Comparison of ENCODE assay signal across 8 cellular contexts in the genomic region with DNA sequence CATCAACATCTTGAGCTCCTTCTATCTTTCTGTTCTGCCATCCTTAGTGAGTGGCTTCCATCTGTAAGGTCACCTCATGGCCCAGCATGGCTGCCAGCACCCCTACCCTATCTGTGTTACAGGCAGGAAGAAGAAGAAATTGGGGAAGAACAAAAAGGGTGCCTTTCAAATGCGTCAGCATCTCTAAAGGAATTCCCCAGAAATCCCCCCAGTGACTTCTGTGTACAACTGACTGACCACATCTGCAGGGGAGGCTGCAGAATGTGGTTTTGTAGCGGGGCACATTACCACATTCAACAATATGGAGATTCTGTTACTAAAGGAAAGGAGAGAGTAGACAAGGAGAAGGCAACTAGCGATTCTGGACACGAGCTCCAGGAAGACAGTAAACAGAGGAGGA. TPM values are rescaled to one million over a fixed set of nuclear protein-coding genes. Genes with fewer than 3 reads are reported as not detected.
DNase-seq lines count a peak whose midpoint lies in the region; ATAC-seq and TF ChIP-seq lines count a peak whose summit lies in the region.

No MANE protein-coding gene starts in this region.

- no peak overlapping the region for H3K4me3 ChIP-seq in GM12864 (ENCODE audit: low read depth, low read length)
- no peak overlapping the region for H3K4me3 ChIP-seq in fibroblast of the aortic adventitia (ENCODE audit: low read depth, low read length)

- ATAC-seq in GM21515 (IDR thresholded peaks at IDR 0.05; ENCODE audit: unreplicated experiment), result peak; percentile 50

- TF ChIP-seq CTCF in GM12864 (IDR thresholded peaks at IDR 0.05; ENCODE audit: low read depth, low read length, missing control alignments), result no peak
- no peak for TF ChIP-seq CTCF in fibroblast of the aortic adventitia (IDR thresholded peaks at IDR 0.05; ENCODE audit: insufficient read depth, low read length)

- DNase-seq in GM12864 (ENCODE audit: low read depth), result peak; percentile 64
- DNase-seq in NAMALWA (ENCODE audit: low spot score), result peak; percentile 45
- DNase-seq in fibroblast of the aortic adventitia (ENCODE audit: low read depth), result peak; percentile 6
- no peak for DNase-seq in activated effector memory CD4-positive, alpha-beta T cell treated with anti-CD3 and anti-CD28 coated beads, Interleukin-2, amount 50 U/mL, for 16 hours
- no peak for DNase-seq in HuH-7.5 (ENCODE audit: low spot score)
- DNase-seq in stimulated activated CD4-positive, alpha-beta T cell treated with anti-CD3 and anti-CD28 coated beads, Interleukin-4, amount 100 ng/mL, for 4 hours, result no peak
- DNase-seq in NCI-H2029 treated with DMSO at 0.1 percent for 48 hours (lab: John Stamatoyannopoulos, UW), result no peak

RNA-seq across cellular contexts. Expression of gene ALG2, which starts 40.1 kb away (rescaled TPM):
- total RNA-seq in fibroblast of the aortic adventitia (ENCODE audit: low replicate concordance), result 44.3 and 59.3 TPM in 2 replicates

RNA-seq across cellular contexts. Expression of gene SEC61B, which starts 40.5 kb away (rescaled TPM):
- total RNA-seq in fibroblast of the aortic adventitia (ENCODE audit: low replicate concordance), result 20.3 and 155 TPM in 2 replicates

Comparison
In these comparisons a context has a peak if more than half of its experiments do, and no peak if none do; other contexts are left out.
1. DNase-seq: peak in GM12864 (single experiment), NAMALWA (single experiment) and fibroblast of the aortic adventitia (single experiment); none in activated effector memory CD4-positive, alpha-beta T cell treated with anti-CD3 and anti-CD28 coated beads, Interleukin-2, amount 50 U/mL, for 16 hours (single experiment), HuH-7.5 (single experiment), stimulated activated CD4-positive, alpha-beta T cell treated with anti-CD3 and anti-CD28 coated beads, Interleukin-4, amount 100 ng/mL, for 4 hours (0 of 2) and NCI-H2029 treated with DMSO at 0.1 percent for 48 hours (single experiment).